19 cellular contexts compared by ENCODE assay signal in the genomic region with DNA sequence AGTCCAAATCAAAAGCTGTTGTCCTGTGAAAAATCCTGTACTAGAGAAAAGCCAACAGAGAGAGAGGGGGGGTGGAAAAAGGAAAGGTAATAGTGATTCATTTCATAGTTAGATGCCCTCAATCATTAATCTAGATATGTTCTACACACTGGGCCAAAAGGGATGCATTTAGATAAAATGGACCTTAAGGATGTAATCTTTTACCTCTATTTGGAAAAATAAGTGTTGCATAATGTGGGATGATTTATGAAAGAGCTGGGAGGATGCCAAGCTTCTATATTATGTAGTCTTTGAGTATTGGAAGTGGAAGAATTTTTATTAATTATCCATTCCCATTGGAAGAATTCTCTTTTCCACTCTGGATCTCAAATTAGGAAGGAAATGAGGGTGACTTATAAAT.
DNase-seq lines count a peak whose midpoint lies in the region; ATAC-seq and TF ChIP-seq lines count a peak whose summit lies in the region.
"Had no signal": no experiment of that assay in that cellular context is flagged by ENCODE, and none has a peak within 500 bp of the region (broad histone marks: within the 10 kb centered on the region; RNA-seq: fewer than 3 reads in every experiment).

No MANE protein-coding gene starts in this region.

- H3K27ac ChIP-seq in SK-N-SH (ENCODE audit: low read depth in 2 of 2, low read length in 1 of 2) = peak overlapping the region in 1 of 2 experiments; percentile 6; a peak in 1 of 4 replicates
- H3K27ac ChIP-seq in SK-N-MC = no peak overlapping the region
- H3K27ac ChIP-seq in coronary artery = peak overlapping the region; percentile 22 to 76
- H3K27ac ChIP-seq in tibial artery = peak overlapping the region; percentile 36 to 56
- H3K27ac ChIP-seq in gastroesophageal sphincter = no peak overlapping the region
- H3K27ac ChIP-seq: 22Rv1, HL-60, KMS-11, PC-9, SJSA1 had no signal

- POLR2A ChIA-PET in SK-N-SH (lab: Yijun Ruan, JAX) = no interaction called here

- no peak for TF ChIP-seq RAD21 in SK-N-SH (IDR thresholded peaks at IDR 0.05; ENCODE audit: low read length)

- H3K9me3 ChIP-seq in SK-N-SH (no peaks in the 10 kb centered on the region), SK-N-MC (ENCODE audit: low read depth, low read length) (no peaks in the 10 kb centered on the region), tibial artery (no peaks in the 10 kb centered on the region), gastroesophageal sphincter (no peaks in the 10 kb centered on the region)
- H3K9me3 ChIP-seq: SJSA1 had no signal

- no peak for TF ChIP-seq POLR2A in gastroesophageal sphincter (IDR thresholded peaks at IDR 0.05)

- CTCF ChIA-PET in SK-N-SH (lab: Yijun Ruan, JAX) = no interaction called here

- TF ChIP-seq EP300 in SK-N-SH (IDR thresholded peaks at IDR 0.05; ENCODE audit: borderline replicate concordance in 1 of 2, low read depth in 1 of 2, low read length in 1 of 2) = no peak
- no peak for TF ChIP-seq EP300 in gastroesophageal sphincter (IDR thresholded peaks at IDR 0.05)

- H3K4me2 ChIP-seq in SK-N-SH = no peak overlapping the region
- H3K4me2 ChIP-seq: GM23338, KMS-11, PC-9 had no signal

- H3K4me3 ChIP-seq in SK-N-SH (ENCODE audit: low read depth in 2 of 2, low read length in 1 of 2) = no peak overlapping the region
- H3K4me3 ChIP-seq in SK-N-MC = no peak overlapping the region
- no peak overlapping the region for H3K4me3 ChIP-seq in coronary artery
- H3K4me3 ChIP-seq in tibial artery = no peak overlapping the region
- no peak overlapping the region for H3K4me3 ChIP-seq in gastroesophageal sphincter
- H3K4me3 ChIP-seq: GM23338, PC-9, SJSA1 had no signal

- no peaks in the 10 kb centered on the region for H4K20me1 ChIP-seq in SK-N-SH (ENCODE audit: insufficient read depth)

- H2AFZ ChIP-seq in SK-N-SH (ENCODE audit: low read depth) = no peak overlapping the region
- H2AFZ ChIP-seq: GM23338, PC-9 had no signal

- no peaks in the 10 kb centered on the region for H3K27me3 ChIP-seq in SK-N-SH (ENCODE audit: insufficient read depth)
- no peaks in the 10 kb centered on the region for H3K27me3 ChIP-seq in tibial artery
- H3K27me3 ChIP-seq in gastroesophageal sphincter = no peaks in the 10 kb centered on the region
- H3K27me3 ChIP-seq: SJSA1 had no signal

- H3K9ac ChIP-seq in SK-N-SH = no peak overlapping the region
- H3K9ac ChIP-seq in SK-N-MC (ENCODE audit: insufficient read length) = no peak overlapping the region
- H3K9ac ChIP-seq: KMS-11 had no signal

- DNase-seq in SK-N-SH = no peak
- peak; percentile 14 for DNase-seq in SK-N-MC (ENCODE audit: low read depth, low spot score)
- no peak for DNase-seq in coronary artery (ENCODE audit: low spot score)
- no peak for DNase-seq in tibial artery
- DNase-seq in omental fat pad (ENCODE audit: low spot score) = no peak
- DNase-seq in DMS 273 treated with DMSO at 0.1 percent for 48 hours (lab: John Stamatoyannopoulos, UW) = no peak
- DNase-seq: HCEC 1CT, NCI-H1417, NCI-H187 treated with DMSO at 0.1 percent for 48 hours, NCI-H345, NCI-H524 treated with DMSO at 0.1 percent for 48 hours, PC-9 had no signal

- H3K4me1 ChIP-seq in SK-N-SH (ENCODE audit: control insufficient read depth in 1 of 2, insufficient read depth in 2 of 2, low read depth in 1 of 2, low read length in 1 of 2) (peaks cover 4 to 7% of the 10 kb centered on the region in 2 experiments; a peak in 2 of 4 replicates), tibial artery (peaks cover 0 to 48% (median 11%) of the 10 kb centered on the region in 4 donors), gastroesophageal sphincter (no peaks in the 10 kb centered on the region)

- H3K36me3 ChIP-seq in SK-N-SH (replicated peaks in 1 of 2; ENCODE audit: control insufficient read depth in 1 of 2, insufficient read depth in 2 of 2, low read length in 1 of 2) = no peaks in the 10 kb centered on the region
- no peaks in the 10 kb centered on the region for H3K36me3 ChIP-seq in SK-N-MC (ENCODE audit: insufficient read depth, low read length)
- H3K36me3 ChIP-seq in tibial artery = no peaks in the 10 kb centered on the region
- no peaks in the 10 kb centered on the region for H3K36me3 ChIP-seq in gastroesophageal sphincter
- H3K36me3 ChIP-seq: SJSA1 had no signal

- TF ChIP-seq CTCF in SK-N-SH (IDR thresholded peaks at IDR 0.05) (no peak), coronary artery (IDR thresholded peaks at IDR 0.05) (no peak), tibial artery (IDR thresholded peaks at IDR 0.05) (no peak), omental fat pad (IDR thresholded peaks at IDR 0.05) (no peak), gastroesophageal sphincter (IDR thresholded peaks at IDR 0.05) (no peak)

- intact Hi-C loops in tibial artery (cut with DNase I; ENCODE audit: low total_unique reads) = loop anchor here (10.0 kb wide), 1 partner anchor 54 kb away; no protein-coding TSS in a partner anchor

- H3F3A ChIP-seq in SK-N-SH (replicated peaks; ENCODE audit: insufficient read depth) = peaks cover 13% of the 10 kb centered on the region

- ATAC-seq in SK-N-SH treated with all-trans-retinoic acid at 6 μM for 48 hours (no peak), omental fat pad (ENCODE audit: low FRiP score) (no peak), gastroesophageal sphincter (no peak)
- ATAC-seq: GM23338 had no signal

- no peaks in the 10 kb centered on the region for H3K79me2 ChIP-seq in SK-N-SH (ENCODE audit: insufficient read depth)

- no peaks in the 10 kb centered on the region for H3K9me2 ChIP-seq in SK-N-SH

TF ChIP-seq in SK-N-SH treated with all-trans-retinoic acid at 6 μM for 48 hours, 23 proteins besides CTCF, POLR2A, EP300 and RAD21:
- peak; percentile 82 for TF ChIP-seq ISL1 (CRISPR knock-in tag; IDR thresholded peaks at IDR 0.05)
- TF ChIP-seq ZNF565 (CRISPR knock-in tag; conservative IDR thresholded peaks at IDR 0.05; ENCODE audit: low read depth) = no peak
- no peak for TF ChIP-seq CSDC2 (CRISPR knock-in tag; IDR thresholded peaks at IDR 0.05)

TF ChIP-seq in SK-N-SH, 30 proteins besides CTCF, POLR2A, EP300 and RAD21 (continues in another document):
- TF ChIP-seq, protein P1, sequence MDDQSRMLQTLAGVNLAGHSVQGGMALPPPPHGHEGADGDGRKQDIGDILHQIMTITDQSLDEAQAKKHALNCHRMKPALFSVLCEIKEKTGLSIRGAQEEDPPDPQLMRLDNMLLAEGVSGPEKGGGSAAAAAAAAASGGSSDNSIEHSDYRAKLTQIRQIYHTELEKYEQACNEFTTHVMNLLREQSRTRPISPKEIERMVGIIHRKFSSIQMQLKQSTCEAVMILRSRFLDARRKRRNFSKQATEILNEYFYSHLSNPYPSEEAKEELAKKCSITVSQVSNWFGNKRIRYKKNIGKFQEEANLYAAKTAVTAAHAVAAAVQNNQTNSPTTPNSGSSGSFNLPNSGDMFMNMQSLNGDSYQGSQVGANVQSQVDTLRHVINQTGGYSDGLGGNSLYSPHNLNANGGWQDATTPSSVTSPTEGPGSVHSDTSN (IDR thresholded peaks at IDR 0.05) = no peak
- TF ChIP-seq EZH2phosphoT487 (IDR thresholded peaks at IDR 0.05; ENCODE audit: borderline replicate concordance, low read depth) = no peak
- TF ChIP-seq POLR2AphosphoS5 (IDR thresholded peaks at IDR 0.05; ENCODE audit: low read depth, low read length) = no peak
- TF ChIP-seq YY1 (IDR thresholded peaks at IDR 0.05; ENCODE audit: low read depth) = no peak
- no peak for TF ChIP-seq JUND (IDR thresholded peaks at IDR 0.05)
- TF ChIP-seq, protein P2, sequence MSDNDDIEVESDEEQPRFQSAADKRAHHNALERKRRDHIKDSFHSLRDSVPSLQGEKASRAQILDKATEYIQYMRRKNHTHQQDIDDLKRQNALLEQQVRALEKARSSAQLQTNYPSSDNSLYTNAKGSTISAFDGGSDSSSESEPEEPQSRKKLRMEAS (IDR thresholded peaks at IDR 0.05; ENCODE audit: low read depth) = no peak
- no peak for TF ChIP-seq FOXM1 (IDR thresholded peaks at IDR 0.05; ENCODE audit: low read depth)
- no peak for TF ChIP-seq CHD2 (IDR thresholded peaks at IDR 0.05; ENCODE audit: low read length, partially characterized antibody)
- TF ChIP-seq, protein P3, sequence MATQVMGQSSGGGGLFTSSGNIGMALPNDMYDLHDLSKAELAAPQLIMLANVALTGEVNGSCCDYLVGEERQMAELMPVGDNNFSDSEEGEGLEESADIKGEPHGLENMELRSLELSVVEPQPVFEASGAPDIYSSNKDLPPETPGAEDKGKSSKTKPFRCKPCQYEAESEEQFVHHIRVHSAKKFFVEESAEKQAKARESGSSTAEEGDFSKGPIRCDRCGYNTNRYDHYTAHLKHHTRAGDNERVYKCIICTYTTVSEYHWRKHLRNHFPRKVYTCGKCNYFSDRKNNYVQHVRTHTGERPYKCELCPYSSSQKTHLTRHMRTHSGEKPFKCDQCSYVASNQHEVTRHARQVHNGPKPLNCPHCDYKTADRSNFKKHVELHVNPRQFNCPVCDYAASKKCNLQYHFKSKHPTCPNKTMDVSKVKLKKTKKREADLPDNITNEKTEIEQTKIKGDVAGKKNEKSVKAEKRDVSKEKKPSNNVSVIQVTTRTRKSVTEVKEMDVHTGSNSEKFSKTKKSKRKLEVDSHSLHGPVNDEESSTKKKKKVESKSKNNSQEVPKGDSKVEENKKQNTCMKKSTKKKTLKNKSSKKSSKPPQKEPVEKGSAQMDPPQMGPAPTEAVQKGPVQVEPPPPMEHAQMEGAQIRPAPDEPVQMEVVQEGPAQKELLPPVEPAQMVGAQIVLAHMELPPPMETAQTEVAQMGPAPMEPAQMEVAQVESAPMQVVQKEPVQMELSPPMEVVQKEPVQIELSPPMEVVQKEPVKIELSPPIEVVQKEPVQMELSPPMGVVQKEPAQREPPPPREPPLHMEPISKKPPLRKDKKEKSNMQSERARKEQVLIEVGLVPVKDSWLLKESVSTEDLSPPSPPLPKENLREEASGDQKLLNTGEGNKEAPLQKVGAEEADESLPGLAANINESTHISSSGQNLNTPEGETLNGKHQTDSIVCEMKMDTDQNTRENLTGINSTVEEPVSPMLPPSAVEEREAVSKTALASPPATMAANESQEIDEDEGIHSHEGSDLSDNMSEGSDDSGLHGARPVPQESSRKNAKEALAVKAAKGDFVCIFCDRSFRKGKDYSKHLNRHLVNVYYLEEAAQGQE (IDR thresholded peaks at IDR 0.05; ENCODE audit: low read depth, low read length) = no peak
- TF ChIP-seq TAF1 (IDR thresholded peaks at IDR 0.05; ENCODE audit: borderline replicate concordance, low read depth, low read length) = no peak
- TF ChIP-seq, protein P4, sequence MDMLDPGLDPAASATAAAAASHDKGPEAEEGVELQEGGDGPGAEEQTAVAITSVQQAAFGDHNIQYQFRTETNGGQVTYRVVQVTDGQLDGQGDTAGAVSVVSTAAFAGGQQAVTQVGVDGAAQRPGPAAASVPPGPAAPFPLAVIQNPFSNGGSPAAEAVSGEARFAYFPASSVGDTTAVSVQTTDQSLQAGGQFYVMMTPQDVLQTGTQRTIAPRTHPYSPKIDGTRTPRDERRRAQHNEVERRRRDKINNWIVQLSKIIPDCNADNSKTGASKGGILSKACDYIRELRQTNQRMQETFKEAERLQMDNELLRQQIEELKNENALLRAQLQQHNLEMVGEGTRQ (IDR thresholded peaks at IDR 0.05; ENCODE audit: borderline replicate concordance, low read depth, low read length) = no peak

Comparison
In these comparisons a context has a peak if more than half of its experiments do, and no peak if none do; other contexts are left out.
1. H3K27ac ChIP-seq: peak in coronary artery (2 of 2) and tibial artery (2 of 2); none in SK-N-MC (single experiment) and gastroesophageal sphincter (0 of 4).